Comparison of ENCODE assay signal across 16 cellular contexts in genomic region chr17:65833214-65833613, GRCh38.
DNase-seq lines count a peak whose midpoint lies in the region; ATAC-seq, FAIRE-seq and TF ChIP-seq lines count a peak whose summit lies in the region.
"Had no signal": no experiment of that assay in that cellular context is flagged by ENCODE, and none has a peak within 500 bp of the region (broad histone marks: within the 10 kb centered on the region; RNA-seq: fewer than 3 reads in every experiment).

No MANE protein-coding gene starts in this region.

- intact Hi-C loops in HepG2 (cut with micrococcal nuclease; ENCODE audit: unreplicated experiment), result no loop called here
- intact Hi-C loops in right lobe of liver (cut with DNase I), result no loop called here
- intact Hi-C loops in K562 (cut with micrococcal nuclease), result no loop called here

- H2AFZ ChIP-seq in HepG2 (ENCODE audit: low read length), result no peak overlapping the region
- no peak overlapping the region for H2AFZ ChIP-seq in K562 (ENCODE audit: low read depth, low read length)
- H2AFZ ChIP-seq: GM23338 had no signal

- no peak overlapping the region for H3K9ac ChIP-seq in HepG2 (ENCODE audit: insufficient read depth, low read depth, low read length)
- H3K9ac ChIP-seq in K562 (ENCODE audit: insufficient read depth in 1 of 2, low read depth in 2 of 2, low read length in 2 of 2), result no peak overlapping the region

- H3K79me2 ChIP-seq in HepG2 (ENCODE audit: insufficient read depth, low read length) (no peaks in the 10 kb centered on the region), K562 (ENCODE audit: control insufficient read depth, insufficient read depth, low read length) (no peaks in the 10 kb centered on the region)

- BruUV-seq in HepG2 (replicated peaks; lab: Mats Ljungman, UMichigan), result no TSS peak
- BruUV-seq in K562 (replicated peaks; lab: Mats Ljungman, UMichigan), result no TSS peak

- DNase-seq in HepG2 (ENCODE audit: low spot score) (no peak), right lobe of liver (no peak), K562 (ENCODE audit: extremely low read depth in 1 of 4, low spot score in 3 of 4) (no peak), SJCRH30 (no peak)
- DNase-seq: Caco-2; CD4-positive, CD25-positive, alpha-beta regulatory T cell; CD8-positive, alpha-beta T cell; DMS153; DND-41 had no signal

- H3K9me3 ChIP-seq in HepG2 (ENCODE audit: low read length) (peaks cover 24% of the 10 kb centered on the region), right lobe of liver (peaks cover 0 to 8% (median 0%) of the 10 kb centered on the region in 4 donors), HEK293 (ENCODE audit: control insufficient read depth, insufficient read depth, low read depth, low read length) (no peaks in the 10 kb centered on the region), K562 (replicated peaks; ENCODE audit: control insufficient read depth, insufficient read depth, low read depth, low read length) (peaks cover 1% of the 10 kb centered on the region; the same call in 1 of the 2 replicates), SJCRH30 (replicated peaks) (peaks cover 28% of the 10 kb centered on the region)
- H3K9me3 ChIP-seq: HAP-1 had no signal

- H3K4me3 ChIP-seq in HepG2 (replicated peaks in 1 of 3; ENCODE audit: insufficient read depth in 1 of 3, low read depth in 2 of 3, low read length in 3 of 3) (no peak overlapping the region), right lobe of liver (no peak overlapping the region), HEK293 (ENCODE audit: low read depth, low read length) (no peak overlapping the region), K562 (no peak overlapping the region), SJCRH30 (no peak overlapping the region)
- H3K4me3 ChIP-seq: GM23338, HAP-1 had no signal

- CTCF ChIA-PET in HepG2 (lab: Yijun Ruan, JAX; ENCODE audit: low intra/inter-chr PET ratio, low total read pairs), result no interaction called here
- CTCF ChIA-PET in HEK293 (lab: Yijun Ruan, JAX), result no interaction called here
- CTCF ChIA-PET in K562 (lab: Yijun Ruan, JAX; ENCODE audit: low intra/inter-chr PET ratio), result no interaction called here

- H3K27me3 ChIP-seq in HepG2 (ENCODE audit: control insufficient read depth in 1 of 2, insufficient read depth in 2 of 2, low read length in 2 of 2), result no peaks in the 10 kb centered on the region; a peak in 1 of 5 replicates
- H3K27me3 ChIP-seq in right lobe of liver, result no peaks in the 10 kb centered on the region
- H3K27me3 ChIP-seq in K562 (ENCODE audit: control insufficient read depth in 2 of 2, insufficient read depth in 2 of 2, low read length in 2 of 2), result no peaks in the 10 kb centered on the region
- no peaks in the 10 kb centered on the region for H3K27me3 ChIP-seq in SJCRH30

- no peaks in the 10 kb centered on the region for H3K9me1 ChIP-seq in K562 (ENCODE audit: control insufficient read depth, insufficient read depth, low read length)

- FAIRE-seq in HepG2 (lab: Jason Lieb, UNC) (no peak), K562 (lab: Jason Lieb, UNC) (no peak)
- FAIRE-seq: G401.6, GM18507 had no signal

- no peak overlapping the region for H3K27ac ChIP-seq in HepG2 (ENCODE audit: extremely low read length, insufficient read depth, low read length)
- no peak overlapping the region for H3K27ac ChIP-seq in right lobe of liver
- no peak overlapping the region for H3K27ac ChIP-seq in HEK293 (ENCODE audit: extremely low read depth, low read depth, low read length)
- no peak overlapping the region for H3K27ac ChIP-seq in K562 (ENCODE audit: extremely low read depth, low read depth, low read length)
- no peak overlapping the region for H3K27ac ChIP-seq in SJCRH30
- H3K27ac ChIP-seq: C4-2B had no signal

- no peak overlapping the region for H3K4me2 ChIP-seq in HepG2 (ENCODE audit: low read depth, low read length)
- no peak overlapping the region for H3K4me2 ChIP-seq in K562 (ENCODE audit: insufficient read depth, low read length)
- H3K4me2 ChIP-seq: GM23338 had no signal

- POLR2A ChIA-PET in HepG2 (lab: Yijun Ruan, JAX) (no interaction called here), HEK293 (lab: Yijun Ruan, JAX) (no interaction called here), K562 (lab: Yijun Ruan, JAX) (no interaction called here)

- TF ChIP-seq CTCF in HepG2 (CRISPR knock-in tag; IDR thresholded peaks at IDR 0.05) (no peak), right lobe of liver (IDR thresholded peaks at IDR 0.05) (no peak), HEK293 (tag by site-specific recombination; IDR thresholded peaks at IDR 0.05) (no peak), K562 (IDR thresholded peaks at IDR 0.05 in 2 of 3, conservative IDR thresholded peaks at IDR 0.05 in 1 of 3; ENCODE audit: insufficient read depth in 2 of 3, low read depth in 1 of 3, low read length in 3 of 3) (no peak)

- no peak for TF ChIP-seq RAD21 in HepG2 (CRISPR knock-in tag; IDR thresholded peaks at IDR 0.05)
- no peak for TF ChIP-seq RAD21 in K562 (CRISPR knock-in tag; conservative IDR thresholded peaks at IDR 0.05 in 1 of 2, IDR thresholded peaks at IDR 0.05 in 1 of 2)

- no peak for ATAC-seq in HepG2
- no peak for ATAC-seq in right lobe of liver
- no peak for ATAC-seq in K562
- ATAC-seq in HG03025 (IDR thresholded peaks at IDR 0.05; ENCODE audit: low FRiP score, unreplicated experiment), result no peak
- ATAC-seq: CD8-positive, alpha-beta T cell; GM23338 had no signal

- H3K4me1 ChIP-seq in HepG2 (ENCODE audit: insufficient read depth, low read length) (no peaks in the 10 kb centered on the region), right lobe of liver (no peaks in the 10 kb centered on the region), HEK293 (ENCODE audit: control insufficient read depth, insufficient read depth, low read length) (no peaks in the 10 kb centered on the region), K562 (replicated peaks in 1 of 2; ENCODE audit: control insufficient read depth in 2 of 2, insufficient read depth in 2 of 2, low read length in 2 of 2) (no peaks in the 10 kb centered on the region; a peak in 1 of 5 replicates), SJCRH30 (no peaks in the 10 kb centered on the region)
- H3K4me1 ChIP-seq: Caco-2, HAP-1 had no signal

- 17% methylated on average over 1 of the region's 1 CpG for WGBS in HepG2 (ENCODE audit: low lambda C conversion rate)
- 86% methylated on average over 1 of the region's 1 CpG for WGBS in right lobe of liver (ENCODE audit: insufficient coverage, low coverage, low lambda C conversion rate, missing lambda C conversion rate)
- WGBS in K562 (ENCODE audit: insufficient coverage, low coverage, missing lambda C conversion rate), result 0% methylated on average over 1 of the region's 1 CpG

- TF ChIP-seq EP300 in HepG2 (IDR thresholded peaks at IDR 0.05; ENCODE audit: low read depth in 2 of 2, low read length in 2 of 2) (no peak), HepG2 (CRISPR knock-in tag; IDR thresholded peaks at IDR 0.05; ENCODE audit: borderline replicate concordance) (no peak), K562 (IDR thresholded peaks at IDR 0.05; ENCODE audit: low read length) (no peak)

- no peaks in the 10 kb centered on the region for H3K36me3 ChIP-seq in HepG2 (replicated peaks in 1 of 2; ENCODE audit: control insufficient read depth in 1 of 2, insufficient read depth in 2 of 2, low read length in 2 of 2)
- H3K36me3 ChIP-seq in right lobe of liver, result no peaks in the 10 kb centered on the region
- H3K36me3 ChIP-seq in HEK293 (ENCODE audit: control insufficient read depth in 2 of 2, insufficient read depth in 1 of 2, low read length in 2 of 2), result no peaks in the 10 kb centered on the region
- no peaks in the 10 kb centered on the region for H3K36me3 ChIP-seq in K562 (ENCODE audit: control insufficient read depth, insufficient read depth, low read length)
- H3K36me3 ChIP-seq in SJCRH30, result peaks cover 4% of the 10 kb centered on the region
- H3K36me3 ChIP-seq: HAP-1 had no signal

- no peaks in the 10 kb centered on the region for H4K20me1 ChIP-seq in HepG2 (ENCODE audit: insufficient read depth, low read length)
- H4K20me1 ChIP-seq in K562 (replicated peaks; ENCODE audit: control insufficient read depth, insufficient read depth, low read length), result no peaks in the 10 kb centered on the region

- TF ChIP-seq POLR2A in HepG2 (IDR thresholded peaks at IDR 0.05; ENCODE audit: insufficient read depth in 1 of 2, low read depth in 2 of 2, low read length in 2 of 2), result no peak
- TF ChIP-seq POLR2A in right lobe of liver (IDR thresholded peaks at IDR 0.05), result no peak
- no peak for TF ChIP-seq POLR2A in K562 (conservative IDR thresholded peaks at IDR 0.05)

- in situ Hi-C loops in HepG2 (cut with HindIII; ENCODE audit: extremely low pct_ligation_motif_present, low pct_unique_long_range_greater_than_20kb) (no loop called here), K562 (cut with MboI) (no loop called here)

TF ChIP-seq in HepG2, 621 proteins besides CTCF, POLR2A, EP300 and RAD21:
- TF ChIP-seq ATF7 (IDR thresholded peaks at IDR 0.05) (0 out of 2 replicates have a peak, but pooled peaks have one; percentile 0), ATF7 (CRISPR knock-in tag; IDR thresholded peaks at IDR 0.05) (no peak), SMAD1 (CRISPR knock-in tag; IDR thresholded peaks at IDR 0.05; ENCODE audit: borderline replicate concordance, low read depth) (no peak), REL (CRISPR knock-in tag; conservative IDR thresholded peaks at IDR 0.05) (no peak), ZNF879 (CRISPR knock-in tag; IDR thresholded peaks at IDR 0.05) (no peak)

TF ChIP-seq in HEK293, 187 proteins besides CTCF, POLR2A, EP300 and RAD21 (continues in another document):
- TF ChIP-seq ZNF138 (tag by site-specific recombination; IDR thresholded peaks at IDR 0.05; ENCODE audit: borderline replicate concordance), result no peak
- TF ChIP-seq ZSCAN4 (tag by site-specific recombination; IDR thresholded peaks at IDR 0.05), result no peak

TF ChIP-seq in K562, 482 proteins besides CTCF, POLR2A, EP300 and RAD21:
- no peak for TF ChIP-seq NR2C2 (CRISPR knock-in tag; IDR thresholded peaks at IDR 0.05)
- no peak for TF ChIP-seq NR2C2 (tag; IDR thresholded peaks at IDR 0.05)
- 0 out of 2 replicates have a peak, but pooled peaks have one; percentile 26 for TF ChIP-seq SPI1 (IDR thresholded peaks at IDR 0.05; ENCODE audit: borderline replicate concordance, low read depth, low read length)
